1 cellular context compared by ENCODE assay signal in the genomic region with DNA sequence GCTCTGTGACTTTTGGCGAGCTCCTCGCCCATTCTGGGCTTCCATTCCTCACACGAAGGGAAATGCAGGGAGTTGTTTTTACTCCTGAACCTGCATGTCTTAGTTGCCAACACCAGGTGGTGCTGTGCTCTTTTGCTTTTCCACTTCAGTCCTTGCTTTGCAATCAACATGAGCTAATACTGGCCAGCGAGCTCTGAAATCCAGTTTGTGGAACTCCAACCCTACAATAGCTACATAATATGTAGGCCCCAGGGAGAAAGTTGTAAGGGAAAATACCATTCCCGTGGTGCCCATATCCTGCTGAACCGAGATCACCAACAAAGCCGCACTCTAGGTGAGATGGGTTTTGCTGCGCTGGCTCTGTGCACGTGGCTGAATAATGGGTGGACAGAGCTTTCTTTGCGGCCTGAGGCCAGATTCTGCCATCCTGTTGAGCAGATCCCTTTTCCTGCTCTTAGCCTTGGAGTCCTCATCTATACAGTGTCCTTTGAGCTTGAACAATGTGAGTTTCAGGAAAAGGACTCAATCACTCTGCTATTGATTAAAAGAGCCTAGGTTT.
A peak's percentile ranks its signal among the peaks of the same experiment; 100 is the strongest.
TF ChIP-seq lines count a peak whose summit lies in the region.

No MANE protein-coding gene starts in this region.

TF ChIP-seq in K562, 482 proteins besides CTCF, POLR2A, EP300 and RAD21 (continued from another document):
- TF ChIP-seq, protein P1, sequence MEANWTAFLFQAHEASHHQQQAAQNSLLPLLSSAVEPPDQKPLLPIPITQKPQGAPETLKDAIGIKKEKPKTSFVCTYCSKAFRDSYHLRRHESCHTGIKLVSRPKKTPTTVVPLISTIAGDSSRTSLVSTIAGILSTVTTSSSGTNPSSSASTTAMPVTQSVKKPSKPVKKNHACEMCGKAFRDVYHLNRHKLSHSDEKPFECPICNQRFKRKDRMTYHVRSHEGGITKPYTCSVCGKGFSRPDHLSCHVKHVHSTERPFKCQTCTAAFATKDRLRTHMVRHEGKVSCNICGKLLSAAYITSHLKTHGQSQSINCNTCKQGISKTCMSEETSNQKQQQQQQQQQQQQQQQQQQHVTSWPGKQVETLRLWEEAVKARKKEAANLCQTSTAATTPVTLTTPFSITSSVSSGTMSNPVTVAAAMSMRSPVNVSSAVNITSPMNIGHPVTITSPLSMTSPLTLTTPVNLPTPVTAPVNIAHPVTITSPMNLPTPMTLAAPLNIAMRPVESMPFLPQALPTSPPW (CRISPR knock-in tag; IDR thresholded peaks at IDR 0.05), result no peak; the same call in 1 of the 2 replicates
- TF ChIP-seq FOXA3 (CRISPR knock-in tag; conservative IDR thresholded peaks at IDR 0.05 in 1 of 2, IDR thresholded peaks at IDR 0.05 in 1 of 2) (peak; percentile 44 to 45; a peak in 1 of 4 replicates), NUFIP1 (IDR thresholded peaks at IDR 0.05; ENCODE audit: partially characterized antibody) (peak; percentile 33), ELF1 (tag; IDR thresholded peaks at IDR 0.05) (no peak), PHF20 (IDR thresholded peaks at IDR 0.05; ENCODE audit: partially characterized antibody) (no peak), ZFP36 (IDR thresholded peaks at IDR 0.05; ENCODE audit: low read depth, low read length, partially characterized antibody) (peak; percentile 98), CEBPG (CRISPR knock-in tag; IDR thresholded peaks at IDR 0.05) (peak; percentile 55; the same call in 1 of the 2 replicates), CEBPG (tag; conservative IDR thresholded peaks at IDR 0.05 in 1 of 2, IDR thresholded peaks at IDR 0.05 in 1 of 2) (peak in 1 of 2 experiments; percentile 79; a peak in 2 of 4 replicates), ZNF644 (tag; IDR thresholded peaks at IDR 0.05; ENCODE audit: low read depth) (no peak), ZBED1 (IDR thresholded peaks at IDR 0.05) (no peak), PRMT5 (CRISPR knock-in tag; IDR thresholded peaks at IDR 0.05) (no peak), ZNF76 (CRISPR knock-in tag; IDR thresholded peaks at IDR 0.05; ENCODE audit: borderline replicate concordance) (peak; percentile 93), CBX2 (IDR thresholded peaks at IDR 0.05; ENCODE audit: insufficient read depth, low read length, poor library complexity, severe bottlenecking) (no peak), SMAD4 (CRISPR knock-in tag; conservative IDR thresholded peaks at IDR 0.05) (peak; percentile 94), ZNF780A (CRISPR knock-in tag; IDR thresholded peaks at IDR 0.05) (no peak), GATAD2B (IDR thresholded peaks at IDR 0.05; ENCODE audit: borderline replicate concordance) (no peak), ZNF561 (CRISPR knock-in tag; conservative IDR thresholded peaks at IDR 0.05) (no peak), TCF7L2 (IDR thresholded peaks at IDR 0.05; ENCODE audit: low read depth, low read length) (no peak), EHMT2 (IDR thresholded peaks at IDR 0.05) (no peak), RBM17 (IDR thresholded peaks at IDR 0.05; ENCODE audit: borderline replicate concordance, low read depth, low read length) (no peak), BRF1 (IDR thresholded peaks at IDR 0.05; ENCODE audit: borderline replicate concordance, extremely low read depth, insufficient read length) (no peak), EWSR1 (IDR thresholded peaks at IDR 0.05; ENCODE audit: borderline replicate concordance, low read depth, partially characterized antibody) (no peak)
- TF ChIP-seq, protein P2, sequence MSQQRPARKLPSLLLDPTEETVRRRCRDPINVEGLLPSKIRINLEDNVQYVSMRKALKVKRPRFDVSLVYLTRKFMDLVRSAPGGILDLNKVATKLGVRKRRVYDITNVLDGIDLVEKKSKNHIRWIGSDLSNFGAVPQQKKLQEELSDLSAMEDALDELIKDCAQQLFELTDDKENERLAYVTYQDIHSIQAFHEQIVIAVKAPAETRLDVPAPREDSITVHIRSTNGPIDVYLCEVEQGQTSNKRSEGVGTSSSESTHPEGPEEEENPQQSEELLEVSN (IDR thresholded peaks at IDR 0.05; ENCODE audit: borderline replicate concordance in 1 of 2, extremely low read depth in 1 of 2, insufficient read depth in 1 of 2, insufficient read length in 1 of 2, low read depth in 1 of 2, low read length in 1 of 2, poor library complexity in 1 of 2, severe bottlenecking in 1 of 2), result no peak
- TF ChIP-seq, protein P3, sequence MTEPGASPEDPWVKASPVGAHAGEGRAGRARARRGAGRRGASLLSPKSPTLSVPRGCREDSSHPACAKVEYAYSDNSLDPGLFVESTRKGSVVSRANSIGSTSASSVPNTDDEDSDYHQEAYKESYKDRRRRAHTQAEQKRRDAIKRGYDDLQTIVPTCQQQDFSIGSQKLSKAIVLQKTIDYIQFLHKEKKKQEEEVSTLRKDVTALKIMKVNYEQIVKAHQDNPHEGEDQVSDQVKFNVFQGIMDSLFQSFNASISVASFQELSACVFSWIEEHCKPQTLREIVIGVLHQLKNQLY (CRISPR knock-in tag; conservative IDR thresholded peaks at IDR 0.05), result no peak
- TF ChIP-seq, protein P4, sequence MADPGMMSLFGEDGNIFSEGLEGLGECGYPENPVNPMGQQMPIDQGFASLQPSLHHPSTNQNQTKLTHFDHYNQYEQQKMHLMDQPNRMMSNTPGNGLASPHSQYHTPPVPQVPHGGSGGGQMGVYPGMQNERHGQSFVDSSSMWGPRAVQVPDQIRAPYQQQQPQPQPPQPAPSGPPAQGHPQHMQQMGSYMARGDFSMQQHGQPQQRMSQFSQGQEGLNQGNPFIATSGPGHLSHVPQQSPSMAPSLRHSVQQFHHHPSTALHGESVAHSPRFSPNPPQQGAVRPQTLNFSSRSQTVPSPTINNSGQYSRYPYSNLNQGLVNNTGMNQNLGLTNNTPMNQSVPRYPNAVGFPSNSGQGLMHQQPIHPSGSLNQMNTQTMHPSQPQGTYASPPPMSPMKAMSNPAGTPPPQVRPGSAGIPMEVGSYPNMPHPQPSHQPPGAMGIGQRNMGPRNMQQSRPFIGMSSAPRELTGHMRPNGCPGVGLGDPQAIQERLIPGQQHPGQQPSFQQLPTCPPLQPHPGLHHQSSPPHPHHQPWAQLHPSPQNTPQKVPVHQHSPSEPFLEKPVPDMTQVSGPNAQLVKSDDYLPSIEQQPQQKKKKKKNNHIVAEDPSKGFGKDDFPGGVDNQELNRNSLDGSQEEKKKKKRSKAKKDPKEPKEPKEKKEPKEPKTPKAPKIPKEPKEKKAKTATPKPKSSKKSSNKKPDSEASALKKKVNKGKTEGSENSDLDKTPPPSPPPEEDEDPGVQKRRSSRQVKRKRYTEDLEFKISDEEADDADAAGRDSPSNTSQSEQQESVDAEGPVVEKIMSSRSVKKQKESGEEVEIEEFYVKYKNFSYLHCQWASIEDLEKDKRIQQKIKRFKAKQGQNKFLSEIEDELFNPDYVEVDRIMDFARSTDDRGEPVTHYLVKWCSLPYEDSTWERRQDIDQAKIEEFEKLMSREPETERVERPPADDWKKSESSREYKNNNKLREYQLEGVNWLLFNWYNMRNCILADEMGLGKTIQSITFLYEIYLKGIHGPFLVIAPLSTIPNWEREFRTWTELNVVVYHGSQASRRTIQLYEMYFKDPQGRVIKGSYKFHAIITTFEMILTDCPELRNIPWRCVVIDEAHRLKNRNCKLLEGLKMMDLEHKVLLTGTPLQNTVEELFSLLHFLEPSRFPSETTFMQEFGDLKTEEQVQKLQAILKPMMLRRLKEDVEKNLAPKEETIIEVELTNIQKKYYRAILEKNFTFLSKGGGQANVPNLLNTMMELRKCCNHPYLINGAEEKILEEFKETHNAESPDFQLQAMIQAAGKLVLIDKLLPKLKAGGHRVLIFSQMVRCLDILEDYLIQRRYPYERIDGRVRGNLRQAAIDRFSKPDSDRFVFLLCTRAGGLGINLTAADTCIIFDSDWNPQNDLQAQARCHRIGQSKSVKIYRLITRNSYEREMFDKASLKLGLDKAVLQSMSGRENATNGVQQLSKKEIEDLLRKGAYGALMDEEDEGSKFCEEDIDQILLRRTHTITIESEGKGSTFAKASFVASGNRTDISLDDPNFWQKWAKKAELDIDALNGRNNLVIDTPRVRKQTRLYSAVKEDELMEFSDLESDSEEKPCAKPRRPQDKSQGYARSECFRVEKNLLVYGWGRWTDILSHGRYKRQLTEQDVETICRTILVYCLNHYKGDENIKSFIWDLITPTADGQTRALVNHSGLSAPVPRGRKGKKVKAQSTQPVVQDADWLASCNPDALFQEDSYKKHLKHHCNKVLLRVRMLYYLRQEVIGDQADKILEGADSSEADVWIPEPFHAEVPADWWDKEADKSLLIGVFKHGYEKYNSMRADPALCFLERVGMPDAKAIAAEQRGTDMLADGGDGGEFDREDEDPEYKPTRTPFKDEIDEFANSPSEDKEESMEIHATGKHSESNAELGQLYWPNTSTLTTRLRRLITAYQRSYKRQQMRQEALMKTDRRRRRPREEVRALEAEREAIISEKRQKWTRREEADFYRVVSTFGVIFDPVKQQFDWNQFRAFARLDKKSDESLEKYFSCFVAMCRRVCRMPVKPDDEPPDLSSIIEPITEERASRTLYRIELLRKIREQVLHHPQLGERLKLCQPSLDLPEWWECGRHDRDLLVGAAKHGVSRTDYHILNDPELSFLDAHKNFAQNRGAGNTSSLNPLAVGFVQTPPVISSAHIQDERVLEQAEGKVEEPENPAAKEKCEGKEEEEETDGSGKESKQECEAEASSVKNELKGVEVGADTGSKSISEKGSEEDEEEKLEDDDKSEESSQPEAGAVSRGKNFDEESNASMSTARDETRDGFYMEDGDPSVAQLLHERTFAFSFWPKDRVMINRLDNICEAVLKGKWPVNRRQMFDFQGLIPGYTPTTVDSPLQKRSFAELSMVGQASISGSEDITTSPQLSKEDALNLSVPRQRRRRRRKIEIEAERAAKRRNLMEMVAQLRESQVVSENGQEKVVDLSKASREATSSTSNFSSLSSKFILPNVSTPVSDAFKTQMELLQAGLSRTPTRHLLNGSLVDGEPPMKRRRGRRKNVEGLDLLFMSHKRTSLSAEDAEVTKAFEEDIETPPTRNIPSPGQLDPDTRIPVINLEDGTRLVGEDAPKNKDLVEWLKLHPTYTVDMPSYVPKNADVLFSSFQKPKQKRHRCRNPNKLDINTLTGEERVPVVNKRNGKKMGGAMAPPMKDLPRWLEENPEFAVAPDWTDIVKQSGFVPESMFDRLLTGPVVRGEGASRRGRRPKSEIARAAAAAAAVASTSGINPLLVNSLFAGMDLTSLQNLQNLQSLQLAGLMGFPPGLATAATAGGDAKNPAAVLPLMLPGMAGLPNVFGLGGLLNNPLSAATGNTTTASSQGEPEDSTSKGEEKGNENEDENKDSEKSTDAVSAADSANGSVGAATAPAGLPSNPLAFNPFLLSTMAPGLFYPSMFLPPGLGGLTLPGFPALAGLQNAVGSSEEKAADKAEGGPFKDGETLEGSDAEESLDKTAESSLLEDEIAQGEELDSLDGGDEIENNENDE (IDR thresholded peaks at IDR 0.05; ENCODE audit: low read depth, low read length), result no peak
- TF ChIP-seq, protein P5, sequence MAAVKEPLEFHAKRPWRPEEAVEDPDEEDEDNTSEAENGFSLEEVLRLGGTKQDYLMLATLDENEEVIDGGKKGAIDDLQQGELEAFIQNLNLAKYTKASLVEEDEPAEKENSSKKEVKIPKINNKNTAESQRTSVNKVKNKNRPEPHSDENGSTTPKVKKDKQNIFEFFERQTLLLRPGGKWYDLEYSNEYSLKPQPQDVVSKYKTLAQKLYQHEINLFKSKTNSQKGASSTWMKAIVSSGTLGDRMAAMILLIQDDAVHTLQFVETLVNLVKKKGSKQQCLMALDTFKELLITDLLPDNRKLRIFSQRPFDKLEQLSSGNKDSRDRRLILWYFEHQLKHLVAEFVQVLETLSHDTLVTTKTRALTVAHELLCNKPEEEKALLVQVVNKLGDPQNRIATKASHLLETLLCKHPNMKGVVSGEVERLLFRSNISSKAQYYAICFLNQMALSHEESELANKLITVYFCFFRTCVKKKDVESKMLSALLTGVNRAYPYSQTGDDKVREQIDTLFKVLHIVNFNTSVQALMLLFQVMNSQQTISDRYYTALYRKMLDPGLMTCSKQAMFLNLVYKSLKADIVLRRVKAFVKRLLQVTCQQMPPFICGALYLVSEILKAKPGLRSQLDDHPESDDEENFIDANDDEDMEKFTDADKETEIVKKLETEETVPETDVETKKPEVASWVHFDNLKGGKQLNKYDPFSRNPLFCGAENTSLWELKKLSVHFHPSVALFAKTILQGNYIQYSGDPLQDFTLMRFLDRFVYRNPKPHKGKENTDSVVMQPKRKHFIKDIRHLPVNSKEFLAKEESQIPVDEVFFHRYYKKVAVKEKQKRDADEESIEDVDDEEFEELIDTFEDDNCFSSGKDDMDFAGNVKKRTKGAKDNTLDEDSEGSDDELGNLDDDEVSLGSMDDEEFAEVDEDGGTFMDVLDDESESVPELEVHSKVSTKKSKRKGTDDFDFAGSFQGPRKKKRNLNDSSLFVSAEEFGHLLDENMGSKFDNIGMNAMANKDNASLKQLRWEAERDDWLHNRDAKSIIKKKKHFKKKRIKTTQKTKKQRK (IDR thresholded peaks at IDR 0.05; ENCODE audit: borderline replicate concordance, low read depth, low read length), result no peak
- TF ChIP-seq, protein P6, sequence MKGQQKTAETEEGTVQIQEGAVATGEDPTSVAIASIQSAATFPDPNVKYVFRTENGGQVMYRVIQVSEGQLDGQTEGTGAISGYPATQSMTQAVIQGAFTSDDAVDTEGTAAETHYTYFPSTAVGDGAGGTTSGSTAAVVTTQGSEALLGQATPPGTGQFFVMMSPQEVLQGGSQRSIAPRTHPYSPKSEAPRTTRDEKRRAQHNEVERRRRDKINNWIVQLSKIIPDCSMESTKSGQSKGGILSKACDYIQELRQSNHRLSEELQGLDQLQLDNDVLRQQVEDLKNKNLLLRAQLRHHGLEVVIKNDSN (CRISPR knock-in tag; IDR thresholded peaks at IDR 0.05), result no peak
- TF ChIP-seq, protein P7, sequence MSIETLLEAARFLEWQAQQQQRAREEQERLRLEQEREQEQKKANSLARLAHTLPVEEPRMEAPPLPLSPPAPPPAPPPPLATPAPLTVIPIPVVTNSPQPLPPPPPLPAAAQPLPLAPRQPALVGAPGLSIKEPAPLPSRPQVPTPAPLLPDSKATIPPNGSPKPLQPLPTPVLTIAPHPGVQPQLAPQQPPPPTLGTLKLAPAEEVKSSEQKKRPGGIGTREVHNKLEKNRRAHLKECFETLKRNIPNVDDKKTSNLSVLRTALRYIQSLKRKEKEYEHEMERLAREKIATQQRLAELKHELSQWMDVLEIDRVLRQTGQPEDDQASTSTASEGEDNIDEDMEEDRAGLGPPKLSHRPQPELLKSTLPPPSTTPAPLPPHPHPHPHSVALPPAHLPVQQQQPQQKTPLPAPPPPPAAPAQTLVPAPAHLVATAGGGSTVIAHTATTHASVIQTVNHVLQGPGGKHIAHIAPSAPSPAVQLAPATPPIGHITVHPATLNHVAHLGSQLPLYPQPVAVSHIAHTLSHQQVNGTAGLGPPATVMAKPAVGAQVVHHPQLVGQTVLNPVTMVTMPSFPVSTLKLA (conservative IDR thresholded peaks at IDR 0.05), result peak; percentile 26 to 33; a peak in 1 of 4 replicates
